Comparison of ENCODE assay signal across 1 cellular context in genomic region chr17:44598932-44599297, GRCh38.
TF ChIP-seq lines count a peak whose summit lies in the region.

No MANE protein-coding gene starts in this region.

TF ChIP-seq in GM23338, 12 proteins besides CTCF, POLR2A, EP300 and RAD21 (continued from another document):
- TF ChIP-seq NANOG (IDR thresholded peaks at IDR 0.05; ENCODE audit: borderline replicate concordance) (no peak), EZH2phosphoT487 (IDR thresholded peaks at IDR 0.05; ENCODE audit: unreplicated experiment) (no peak), ZNF114 (CRISPR knock-in tag; IDR thresholded peaks at IDR 0.05) (no peak), REST (IDR thresholded peaks at IDR 0.05; ENCODE audit: unreplicated experiment) (no peak), POLR2AphosphoS5 (IDR thresholded peaks at IDR 0.05; ENCODE audit: low read depth) (no peak), ZNF462 (CRISPR knock-in tag; IDR thresholded peaks at IDR 0.05) (no peak), ZNF331 (CRISPR knock-in tag; IDR thresholded peaks at IDR 0.05; ENCODE audit: low read depth) (no peak), EZH2 (IDR thresholded peaks at IDR 0.05; ENCODE audit: low read depth, unreplicated experiment) (no peak), ETS1 (IDR thresholded peaks at IDR 0.05) (no peak), JUNB (IDR thresholded peaks at IDR 0.05; ENCODE audit: unreplicated experiment) (no peak), STAT1 (IDR thresholded peaks at IDR 0.05; ENCODE audit: unreplicated experiment) (no peak)
